In the genomic region with DNA sequence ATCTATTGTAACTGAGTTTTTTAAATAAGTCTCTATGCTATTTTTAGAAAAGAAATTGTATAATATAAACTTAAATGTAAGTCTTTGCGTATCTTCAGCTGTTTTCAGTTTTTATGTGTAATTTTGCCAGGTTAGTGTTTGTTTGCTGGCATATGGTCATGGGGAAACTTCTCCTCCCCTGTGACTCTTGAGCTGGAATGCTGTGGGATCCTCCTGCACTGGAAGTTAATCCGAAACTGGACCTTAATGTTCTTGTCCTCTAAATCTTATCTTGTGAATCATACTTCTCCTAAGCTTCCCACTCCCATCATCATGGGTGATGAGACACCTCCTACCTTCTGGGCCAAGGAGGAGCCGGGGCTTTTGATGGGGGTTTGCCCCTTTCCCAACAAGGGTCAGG, we compare ENCODE assay signal across 25 cellular contexts.
"Had no signal": no experiment of that assay in that cellular context is flagged by ENCODE, and none has a peak within 500 bp of the region (broad histone marks: within the 10 kb centered on the region; RNA-seq: fewer than 3 reads in every experiment).

No MANE protein-coding gene starts in this region.

- H3K4me1 ChIP-seq: prostate gland, right atrium auricular region, upper lobe of right lung had no signal

- H3K36me3 ChIP-seq: brain microvascular endothelial cell, prostate gland, stomach, thoracic aorta had no signal

- H3K27me3 Mint-ChIP-seq: activated CD4-positive, alpha-beta memory T cell treated with anti-CD3 and anti-CD28 coated beads for 36 hours; activated T-helper 17 cell treated with anti-CD3 and anti-CD28 coated beads, Interleukin-2, amount 50 U/mL, for 72 hours had no signal

- H3K9me3 ChIP-seq: prostate gland, right atrium auricular region, stomach, thoracic aorta, upper lobe of right lung had no signal

- H3K4me3 Mint-ChIP-seq: activated CD4-positive, alpha-beta memory T cell treated with anti-CD3 and anti-CD28 coated beads for 36 hours; activated naive CD4-positive, alpha-beta T cell treated with anti-CD3 and anti-CD28 coated beads for 36 hours; activated T-helper 17 cell treated with anti-CD3 and anti-CD28 coated beads, Interleukin-2, amount 50 U/mL, for 72 hours; endodermal cell; mesothelial cell of epicardium; neural crest cell; T-helper 2 cell treated with Interferon-gamma antibody and Interleukin-4, amounts not matched to agents 5 μg/mL and 100 μg/mL, for 36 hours; WTC11 had no signal

- ATAC-seq: activated T-helper 17 cell treated with anti-CD3 and anti-CD28 coated beads, Interleukin-2, amount 50 U/mL, for 72 hours; left colon; upper lobe of right lung had no signal

- H3K9me3 Mint-ChIP-seq: activated CD4-positive, alpha-beta memory T cell treated with anti-CD3 and anti-CD28 coated beads for 36 hours; activated naive CD4-positive, alpha-beta T cell treated with anti-CD3 and anti-CD28 coated beads for 36 hours; activated T-helper 17 cell treated with anti-CD3 and anti-CD28 coated beads, Interleukin-2, amount 50 U/mL, for 72 hours; mesothelial cell of epicardium; neural crest cell; T-helper 2 cell treated with Interferon-gamma antibody and Interleukin-4, amounts not matched to agents 5 μg/mL and 100 μg/mL, for 36 hours had no signal

- H3K4me1 Mint-ChIP-seq: activated T-helper 17 cell treated with anti-CD3 and anti-CD28 coated beads, Interleukin-2, amount 50 U/mL, for 72 hours; mesothelial cell of epicardium; neural crest cell had no signal

- H3K27ac ChIP-seq: brain microvascular endothelial cell, epithelial cell of prostate, prostate gland, right atrium auricular region, stomach, thoracic aorta, upper lobe of right lung had no signal

- DNase-seq: activated CD4-positive, alpha-beta memory T cell treated with anti-CD3 and anti-CD28 coated beads for 36 hours; activated CD4-positive, alpha-beta T cell treated with anti-CD3 and anti-CD28 coated beads for 4 hours; activated naive CD4-positive, alpha-beta T cell treated with anti-CD3 and anti-CD28 coated beads for 36 hours; activated T-cell treated with anti-CD3 and anti-CD28 coated beads for 4 hours; aorta; brain microvascular endothelial cell; central memory CD4-positive, alpha-beta T cell; endodermal cell; islet precursor cell; left colon; small intestine; stimulated activated CD4-positive, alpha-beta T cell treated with anti-CD3 and anti-CD28 coated beads, Interleukin-15, amount 100 ng/mL, for 24 hours; stimulated activated CD4-positive, alpha-beta T cell treated with anti-CD3 and anti-CD28 coated beads, Interleukin-2, amount 100 ng/mL, for 48 hours; stomach; upper lobe of right lung had no signal

- H3K27ac Mint-ChIP-seq: activated CD4-positive, alpha-beta memory T cell treated with anti-CD3 and anti-CD28 coated beads for 36 hours; activated naive CD4-positive, alpha-beta T cell treated with anti-CD3 and anti-CD28 coated beads for 36 hours; activated T-helper 17 cell treated with anti-CD3 and anti-CD28 coated beads, Interleukin-2, amount 50 U/mL, for 72 hours; endodermal cell; mesothelial cell of epicardium; T-helper 2 cell treated with Interferon-gamma antibody and Interleukin-4, amounts not matched to agents 5 μg/mL and 100 μg/mL, for 36 hours; WTC11 had no signal

- H3K4me3 ChIP-seq: lung, prostate gland, right atrium auricular region, stomach, thoracic aorta, upper lobe of right lung had no signal

- H3K27me3 ChIP-seq: brain microvascular endothelial cell, right atrium auricular region, stomach, upper lobe of right lung had no signal
